In genomic region chr1:63199666-63200065, GRCh38 we compare ENCODE assay signal across 1 cellular context.
TF ChIP-seq lines count a peak whose summit lies in the region.

No MANE protein-coding gene starts in this region.

TF ChIP-seq in WTC11, 78 proteins besides CTCF, POLR2A, EP300 and RAD21 (continued from another document):
- TF ChIP-seq ATF6 (CRISPR knock-in tag; IDR thresholded peaks at IDR 0.05) (no peak), ZNF532 (CRISPR knock-in tag; IDR thresholded peaks at IDR 0.05; ENCODE audit: borderline replicate concordance) (no peak), GABPB1 (CRISPR knock-in tag; IDR thresholded peaks at IDR 0.05) (no peak)
- TF ChIP-seq, protein P1, sequence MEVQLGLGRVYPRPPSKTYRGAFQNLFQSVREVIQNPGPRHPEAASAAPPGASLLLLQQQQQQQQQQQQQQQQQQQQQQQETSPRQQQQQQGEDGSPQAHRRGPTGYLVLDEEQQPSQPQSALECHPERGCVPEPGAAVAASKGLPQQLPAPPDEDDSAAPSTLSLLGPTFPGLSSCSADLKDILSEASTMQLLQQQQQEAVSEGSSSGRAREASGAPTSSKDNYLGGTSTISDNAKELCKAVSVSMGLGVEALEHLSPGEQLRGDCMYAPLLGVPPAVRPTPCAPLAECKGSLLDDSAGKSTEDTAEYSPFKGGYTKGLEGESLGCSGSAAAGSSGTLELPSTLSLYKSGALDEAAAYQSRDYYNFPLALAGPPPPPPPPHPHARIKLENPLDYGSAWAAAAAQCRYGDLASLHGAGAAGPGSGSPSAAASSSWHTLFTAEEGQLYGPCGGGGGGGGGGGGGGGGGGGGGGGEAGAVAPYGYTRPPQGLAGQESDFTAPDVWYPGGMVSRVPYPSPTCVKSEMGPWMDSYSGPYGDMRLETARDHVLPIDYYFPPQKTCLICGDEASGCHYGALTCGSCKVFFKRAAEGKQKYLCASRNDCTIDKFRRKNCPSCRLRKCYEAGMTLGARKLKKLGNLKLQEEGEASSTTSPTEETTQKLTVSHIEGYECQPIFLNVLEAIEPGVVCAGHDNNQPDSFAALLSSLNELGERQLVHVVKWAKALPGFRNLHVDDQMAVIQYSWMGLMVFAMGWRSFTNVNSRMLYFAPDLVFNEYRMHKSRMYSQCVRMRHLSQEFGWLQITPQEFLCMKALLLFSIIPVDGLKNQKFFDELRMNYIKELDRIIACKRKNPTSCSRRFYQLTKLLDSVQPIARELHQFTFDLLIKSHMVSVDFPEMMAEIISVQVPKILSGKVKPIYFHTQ (CRISPR knock-in tag; IDR thresholded peaks at IDR 0.05), result no peak
- TF ChIP-seq, protein P2, sequence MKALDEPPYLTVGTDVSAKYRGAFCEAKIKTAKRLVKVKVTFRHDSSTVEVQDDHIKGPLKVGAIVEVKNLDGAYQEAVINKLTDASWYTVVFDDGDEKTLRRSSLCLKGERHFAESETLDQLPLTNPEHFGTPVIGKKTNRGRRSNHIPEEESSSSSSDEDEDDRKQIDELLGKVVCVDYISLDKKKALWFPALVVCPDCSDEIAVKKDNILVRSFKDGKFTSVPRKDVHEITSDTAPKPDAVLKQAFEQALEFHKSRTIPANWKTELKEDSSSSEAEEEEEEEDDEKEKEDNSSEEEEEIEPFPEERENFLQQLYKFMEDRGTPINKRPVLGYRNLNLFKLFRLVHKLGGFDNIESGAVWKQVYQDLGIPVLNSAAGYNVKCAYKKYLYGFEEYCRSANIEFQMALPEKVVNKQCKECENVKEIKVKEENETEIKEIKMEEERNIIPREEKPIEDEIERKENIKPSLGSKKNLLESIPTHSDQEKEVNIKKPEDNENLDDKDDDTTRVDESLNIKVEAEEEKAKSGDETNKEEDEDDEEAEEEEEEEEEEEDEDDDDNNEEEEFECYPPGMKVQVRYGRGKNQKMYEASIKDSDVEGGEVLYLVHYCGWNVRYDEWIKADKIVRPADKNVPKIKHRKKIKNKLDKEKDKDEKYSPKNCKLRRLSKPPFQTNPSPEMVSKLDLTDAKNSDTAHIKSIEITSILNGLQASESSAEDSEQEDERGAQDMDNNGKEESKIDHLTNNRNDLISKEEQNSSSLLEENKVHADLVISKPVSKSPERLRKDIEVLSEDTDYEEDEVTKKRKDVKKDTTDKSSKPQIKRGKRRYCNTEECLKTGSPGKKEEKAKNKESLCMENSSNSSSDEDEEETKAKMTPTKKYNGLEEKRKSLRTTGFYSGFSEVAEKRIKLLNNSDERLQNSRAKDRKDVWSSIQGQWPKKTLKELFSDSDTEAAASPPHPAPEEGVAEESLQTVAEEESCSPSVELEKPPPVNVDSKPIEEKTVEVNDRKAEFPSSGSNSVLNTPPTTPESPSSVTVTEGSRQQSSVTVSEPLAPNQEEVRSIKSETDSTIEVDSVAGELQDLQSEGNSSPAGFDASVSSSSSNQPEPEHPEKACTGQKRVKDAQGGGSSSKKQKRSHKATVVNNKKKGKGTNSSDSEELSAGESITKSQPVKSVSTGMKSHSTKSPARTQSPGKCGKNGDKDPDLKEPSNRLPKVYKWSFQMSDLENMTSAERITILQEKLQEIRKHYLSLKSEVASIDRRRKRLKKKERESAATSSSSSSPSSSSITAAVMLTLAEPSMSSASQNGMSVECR (CRISPR knock-in tag; IDR thresholded peaks at IDR 0.05; ENCODE audit: borderline replicate concordance), result no peak
